13 cellular contexts compared by ENCODE assay signal in the genomic region with DNA sequence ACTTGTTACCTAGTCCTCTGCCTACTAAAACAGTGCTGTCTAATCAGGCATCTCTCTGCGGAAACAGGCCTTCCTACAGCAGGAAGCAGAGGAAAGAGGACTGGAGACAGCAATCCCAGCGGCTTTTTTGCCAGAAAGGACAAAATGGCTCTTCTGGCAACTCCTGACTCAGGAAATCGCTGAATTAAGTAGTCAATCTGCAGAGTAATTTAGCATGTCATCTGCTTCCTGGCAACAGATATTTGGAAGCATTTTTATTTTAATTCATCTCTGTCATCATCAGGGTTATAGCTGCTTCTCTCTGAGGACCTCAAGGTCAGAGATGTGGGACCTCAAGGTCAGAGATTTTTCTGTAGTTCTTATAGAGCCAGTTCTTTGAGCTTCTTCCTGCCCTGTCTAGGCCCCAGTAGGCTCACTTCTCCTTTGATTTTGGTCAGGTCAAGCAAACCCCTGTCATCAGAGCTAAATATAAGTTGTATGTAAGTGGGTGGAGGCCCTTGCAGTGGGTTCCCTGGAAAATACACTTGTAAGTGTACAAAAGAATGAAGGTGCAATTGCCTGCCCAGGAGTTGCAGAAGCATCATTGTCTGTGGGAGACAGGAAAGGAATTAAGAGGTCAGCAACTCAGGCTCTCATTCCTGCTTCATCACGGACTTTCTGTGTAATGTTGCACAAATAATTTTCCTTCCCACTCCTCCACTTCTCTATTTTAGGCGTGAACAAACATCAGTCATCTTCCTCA.
DNase-seq lines count a peak whose midpoint lies in the region; ATAC-seq, FAIRE-seq and TF ChIP-seq lines count a peak whose summit lies in the region.
"Had no signal": no experiment of that assay in that cellular context is flagged by ENCODE, and none has a peak within 500 bp of the region (broad histone marks: within the 10 kb centered on the region; RNA-seq: fewer than 3 reads in every experiment).

No MANE protein-coding gene starts in this region.

- no peak overlapping the region for H3K4me3 ChIP-seq in ascending aorta
- no peak overlapping the region for H3K4me3 ChIP-seq in skeletal muscle tissue (ENCODE audit: low read length in 3 of 3)
- H3K4me3 ChIP-seq: GM12878 had no signal

- FAIRE-seq in islet of Langerhans (lab: Jason Lieb, UNC) (peak; percentile 95), urothelium cell line (lab: Jason Lieb, UNC) (no peak)
- FAIRE-seq: bronchial epithelial cell, GM12878 had no signal

- H3K9ac ChIP-seq in skeletal muscle tissue (ENCODE audit: low read depth in 1 of 3, low read length in 3 of 3), result no peak overlapping the region

- H3K27me3 ChIP-seq in ascending aorta (no peaks in the 10 kb centered on the region), skeletal muscle tissue (ENCODE audit: control insufficient read depth in 3 of 3, insufficient read depth in 3 of 3, low read length in 3 of 3) (no peaks in the 10 kb centered on the region)

- DNase-seq in GM03348 (ENCODE audit: low spot score), result peak; percentile 17
- no peak for DNase-seq in ascending aorta (ENCODE audit: low spot score in 2 of 2)
- DNase-seq in left colon, result no peak
- no peak for DNase-seq in glomerular visceral epithelial cell (ENCODE audit: extremely low spot score)
- DNase-seq in urothelium cell line (ENCODE audit: low spot score), result no peak
- DNase-seq: CD8-positive, alpha-beta T cell; NCI-H524; occipital lobe had no signal

- intact Hi-C loops in ascending aorta (cut with DNase I), result no loop called here
- intact Hi-C loops in left colon (cut with DNase I, micrococcal nuclease), result no loop called here

- H3K36me3 ChIP-seq in ascending aorta (no peaks in the 10 kb centered on the region), skeletal muscle tissue (ENCODE audit: control insufficient read depth in 3 of 3, insufficient read depth in 3 of 3, low read length in 3 of 3) (no peaks in the 10 kb centered on the region)

- H3K4me1 ChIP-seq in ascending aorta, result peaks cover 0 to 15% of the 10 kb centered on the region in 2 donors
- H3K4me1 ChIP-seq in skeletal muscle tissue (ENCODE audit: control insufficient read depth in 3 of 3, insufficient read depth in 3 of 3, low read length in 3 of 3), result peaks cover 0 to 18% (median 8%) of the 10 kb centered on the region in 3 donors

- no peak for TF ChIP-seq CTCF in ascending aorta (IDR thresholded peaks at IDR 0.05)

- ATAC-seq in left colon (no peak), HG02970 (IDR thresholded peaks at IDR 0.05; ENCODE audit: low FRiP score, unreplicated experiment) (no peak)
- ATAC-seq: CD8-positive, alpha-beta T cell; GM12878 had no signal

- H3K9me3 ChIP-seq in ascending aorta (no peaks in the 10 kb centered on the region), skeletal muscle tissue (ENCODE audit: control insufficient read depth in 3 of 3, low read length in 3 of 3) (no peaks in the 10 kb centered on the region)

- H3K27ac ChIP-seq in ascending aorta (peak overlapping the region; percentile 56 to 74), skeletal muscle tissue (ENCODE audit: low read depth, low read length) (peak overlapping the region; percentile 32)
